ENCODE assay signal across 26 cellular contexts in the genomic region with DNA sequence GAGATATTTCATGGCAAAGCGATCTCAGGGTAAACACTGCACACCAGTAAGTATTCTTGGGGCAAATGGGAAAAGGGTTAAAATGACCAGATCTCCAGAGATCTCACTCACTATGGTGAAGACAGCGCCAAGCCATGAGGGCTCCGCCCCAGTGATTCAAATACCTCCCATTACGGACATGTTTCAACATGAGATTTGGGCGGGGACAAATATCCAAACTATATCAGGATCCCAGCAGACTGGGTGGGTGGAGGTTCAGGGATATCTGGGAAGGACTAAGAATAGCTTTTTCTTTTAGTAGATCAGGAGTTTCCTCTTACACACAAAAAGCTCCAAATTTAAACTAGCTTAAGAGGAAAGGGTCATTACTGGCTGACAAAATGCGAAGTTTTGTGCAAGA.
DNase-seq lines count a peak whose midpoint lies in the region; ATAC-seq, FAIRE-seq and TF ChIP-seq lines count a peak whose summit lies in the region.
"Had no signal": no experiment of that assay in that cellular context is flagged by ENCODE, and none has a peak within 500 bp of the region (broad histone marks: within the 10 kb centered on the region; RNA-seq: fewer than 3 reads in every experiment).

No MANE protein-coding gene starts in this region.

- H3K4me3 ChIP-seq in bronchial epithelial cell (ENCODE audit: low read depth, low read length) = no peak overlapping the region
- H3K4me3 ChIP-seq: BLaER1, GM12878 had no signal

- H3K27ac Mint-ChIP-seq in WTC11 = peak overlapping the region; percentile 66
- H3K27ac Mint-ChIP-seq: CD4-positive, CD25-positive, alpha-beta regulatory T cell; CD8-positive, alpha-beta memory T cell had no signal

- no peak for FAIRE-seq in bronchial epithelial cell (lab: Jason Lieb, UNC)
- FAIRE-seq: A204.1, GM12878, GM12892, GM18507 had no signal

- peaks cover 17% of the 10 kb centered on the region for H3K4me1 Mint-ChIP-seq in WTC11
- H3K4me1 Mint-ChIP-seq: CD14-positive monocyte; CD4-positive, CD25-positive, alpha-beta regulatory T cell; CD8-positive, alpha-beta memory T cell had no signal

- DNase-seq in WTC11 (ENCODE audit: low spot score) (no peak), bronchial epithelial cell (ENCODE audit: low read depth) (peak; percentile 12), sciatic nerve (ENCODE audit: low spot score) (no peak), islet precursor cell (no peak), GM20000 (ENCODE audit: low spot score) (no peak)
- DNase-seq: 8988T; ACHN; BE2C; C1 segment of cervical spinal cord; CD4-positive, alpha-beta memory T cell; CD4-positive, CD25-positive, alpha-beta regulatory T cell; CD8-positive, alpha-beta memory T cell; COR-L47; DMS 273 treated with DMSO at 0.1 percent for 48 hours; DMS153; DMS53; DMS79; DND-41; EL; GDM1 had no signal

- ATAC-seq in WTC11 (no peak), sciatic nerve (peak; percentile 91)
- ATAC-seq: GM12878 had no signal

- H3K27me3 Mint-ChIP-seq in WTC11 (ENCODE audit: low read depth) = no peaks in the 10 kb centered on the region
- H3K27me3 Mint-ChIP-seq: CD4-positive, alpha-beta memory T cell; CD4-positive, CD25-positive, alpha-beta regulatory T cell; CD8-positive, alpha-beta memory T cell had no signal

- no peak for TF ChIP-seq CTCF in WTC11 (IDR thresholded peaks at IDR 0.05)
- no peak for TF ChIP-seq CTCF in bronchial epithelial cell (IDR thresholded peaks at IDR 0.05; ENCODE audit: insufficient read depth, low read length, severe bottlenecking)
- TF ChIP-seq CTCF in GM20000 (IDR thresholded peaks at IDR 0.05; ENCODE audit: extremely low read depth, missing control alignments) = no peak

- H3K4me3 Mint-ChIP-seq in WTC11 = no peak overlapping the region
- H3K4me3 Mint-ChIP-seq: CD14-positive monocyte; CD4-positive, alpha-beta memory T cell; CD8-positive, alpha-beta memory T cell had no signal

- no peaks in the 10 kb centered on the region for H3K36me3 Mint-ChIP-seq in WTC11
- H3K36me3 Mint-ChIP-seq: CD14-positive monocyte had no signal

- intact Hi-C loops in sciatic nerve (cut with DNase I) = no loop called here

- H3K36me3 ChIP-seq in bronchial epithelial cell (ENCODE audit: control insufficient read depth, insufficient read depth, low read length) = no peaks in the 10 kb centered on the region
- H3K36me3 ChIP-seq: BE2C, BLaER1 had no signal

- no peaks in the 10 kb centered on the region for H3K27me3 ChIP-seq in bronchial epithelial cell (ENCODE audit: control insufficient read depth, insufficient read depth, low read length)
- H3K27me3 ChIP-seq: BE2C, BLaER1 had no signal

- CTCF ChIA-PET in WTC11 (lab: Charles Lee) = no interaction called here

- H3K9me3 Mint-ChIP-seq in WTC11 = no peaks in the 10 kb centered on the region
- H3K9me3 Mint-ChIP-seq: CD4-positive, CD25-positive, alpha-beta regulatory T cell had no signal

- POLR2A ChIA-PET in WTC11 (lab: Charles Lee) = no interaction called here

TF ChIP-seq in WTC11, 78 proteins besides CTCF, POLR2A, EP300 and RAD21 (continues in another document):
- TF ChIP-seq, protein P1, sequence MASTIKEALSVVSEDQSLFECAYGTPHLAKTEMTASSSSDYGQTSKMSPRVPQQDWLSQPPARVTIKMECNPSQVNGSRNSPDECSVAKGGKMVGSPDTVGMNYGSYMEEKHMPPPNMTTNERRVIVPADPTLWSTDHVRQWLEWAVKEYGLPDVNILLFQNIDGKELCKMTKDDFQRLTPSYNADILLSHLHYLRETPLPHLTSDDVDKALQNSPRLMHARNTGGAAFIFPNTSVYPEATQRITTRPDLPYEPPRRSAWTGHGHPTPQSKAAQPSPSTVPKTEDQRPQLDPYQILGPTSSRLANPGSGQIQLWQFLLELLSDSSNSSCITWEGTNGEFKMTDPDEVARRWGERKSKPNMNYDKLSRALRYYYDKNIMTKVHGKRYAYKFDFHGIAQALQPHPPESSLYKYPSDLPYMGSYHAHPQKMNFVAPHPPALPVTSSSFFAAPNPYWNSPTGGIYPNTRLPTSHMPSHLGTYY (CRISPR knock-in tag; IDR thresholded peaks at IDR 0.05) = no peak
- no peak for TF ChIP-seq GTF2I (CRISPR knock-in tag; conservative IDR thresholded peaks at IDR 0.05)
- TF ChIP-seq, protein P2, sequence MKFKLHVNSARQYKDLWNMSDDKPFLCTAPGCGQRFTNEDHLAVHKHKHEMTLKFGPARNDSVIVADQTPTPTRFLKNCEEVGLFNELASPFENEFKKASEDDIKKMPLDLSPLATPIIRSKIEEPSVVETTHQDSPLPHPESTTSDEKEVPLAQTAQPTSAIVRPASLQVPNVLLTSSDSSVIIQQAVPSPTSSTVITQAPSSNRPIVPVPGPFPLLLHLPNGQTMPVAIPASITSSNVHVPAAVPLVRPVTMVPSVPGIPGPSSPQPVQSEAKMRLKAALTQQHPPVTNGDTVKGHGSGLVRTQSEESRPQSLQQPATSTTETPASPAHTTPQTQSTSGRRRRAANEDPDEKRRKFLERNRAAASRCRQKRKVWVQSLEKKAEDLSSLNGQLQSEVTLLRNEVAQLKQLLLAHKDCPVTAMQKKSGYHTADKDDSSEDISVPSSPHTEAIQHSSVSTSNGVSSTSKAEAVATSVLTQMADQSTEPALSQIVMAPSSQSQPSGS (CRISPR knock-in tag; IDR thresholded peaks at IDR 0.05; ENCODE audit: borderline replicate concordance, low read depth) = no peak
- no peak for TF ChIP-seq RORB (CRISPR knock-in tag; IDR thresholded peaks at IDR 0.05)
- TF ChIP-seq, protein P3, sequence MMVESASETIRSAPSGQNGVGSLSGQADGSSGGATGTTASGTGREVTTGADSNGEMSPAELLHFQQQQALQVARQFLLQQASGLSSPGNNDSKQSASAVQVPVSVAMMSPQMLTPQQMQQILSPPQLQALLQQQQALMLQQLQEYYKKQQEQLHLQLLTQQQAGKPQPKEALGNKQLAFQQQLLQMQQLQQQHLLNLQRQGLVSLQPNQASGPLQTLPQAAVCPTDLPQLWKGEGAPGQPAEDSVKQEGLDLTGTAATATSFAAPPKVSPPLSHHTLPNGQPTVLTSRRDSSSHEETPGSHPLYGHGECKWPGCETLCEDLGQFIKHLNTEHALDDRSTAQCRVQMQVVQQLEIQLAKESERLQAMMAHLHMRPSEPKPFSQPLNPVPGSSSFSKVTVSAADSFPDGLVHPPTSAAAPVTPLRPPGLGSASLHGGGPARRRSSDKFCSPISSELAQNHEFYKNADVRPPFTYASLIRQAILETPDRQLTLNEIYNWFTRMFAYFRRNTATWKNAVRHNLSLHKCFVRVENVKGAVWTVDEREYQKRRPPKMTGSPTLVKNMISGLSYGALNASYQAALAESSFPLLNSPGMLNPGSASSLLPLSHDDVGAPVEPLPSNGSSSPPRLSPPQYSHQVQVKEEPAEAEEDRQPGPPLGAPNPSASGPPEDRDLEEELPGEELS (CRISPR knock-in tag; IDR thresholded peaks at IDR 0.05) = no peak
- TF ChIP-seq ZBTB21 (CRISPR knock-in tag; IDR thresholded peaks at IDR 0.05; ENCODE audit: borderline replicate concordance) = no peak
- TF ChIP-seq, protein P4, sequence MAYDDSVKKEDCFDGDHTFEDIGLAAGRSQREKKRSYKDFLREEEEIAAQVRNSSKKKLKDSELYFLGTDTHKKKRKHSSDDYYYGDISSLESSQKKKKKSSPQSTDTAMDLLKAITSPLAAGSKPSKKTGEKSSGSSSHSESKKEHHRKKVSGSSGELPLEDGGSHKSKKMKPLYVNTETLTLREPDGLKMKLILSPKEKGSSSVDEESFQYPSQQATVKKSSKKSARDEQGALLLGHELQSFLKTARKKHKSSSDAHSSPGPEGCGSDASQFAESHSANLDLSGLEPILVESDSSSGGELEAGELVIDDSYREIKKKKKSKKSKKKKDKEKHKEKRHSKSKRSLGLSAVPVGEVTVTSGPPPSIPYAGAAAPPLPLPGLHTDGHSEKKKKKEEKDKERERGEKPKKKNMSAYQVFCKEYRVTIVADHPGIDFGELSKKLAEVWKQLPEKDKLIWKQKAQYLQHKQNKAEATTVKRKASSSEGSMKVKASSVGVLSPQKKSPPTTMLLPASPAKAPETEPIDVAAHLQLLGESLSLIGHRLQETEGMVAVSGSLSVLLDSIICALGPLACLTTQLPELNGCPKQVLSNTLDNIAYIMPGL (CRISPR knock-in tag; IDR thresholded peaks at IDR 0.05) = no peak
- TF ChIP-seq, protein P5, sequence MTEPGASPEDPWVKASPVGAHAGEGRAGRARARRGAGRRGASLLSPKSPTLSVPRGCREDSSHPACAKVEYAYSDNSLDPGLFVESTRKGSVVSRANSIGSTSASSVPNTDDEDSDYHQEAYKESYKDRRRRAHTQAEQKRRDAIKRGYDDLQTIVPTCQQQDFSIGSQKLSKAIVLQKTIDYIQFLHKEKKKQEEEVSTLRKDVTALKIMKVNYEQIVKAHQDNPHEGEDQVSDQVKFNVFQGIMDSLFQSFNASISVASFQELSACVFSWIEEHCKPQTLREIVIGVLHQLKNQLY (CRISPR knock-in tag; IDR thresholded peaks at IDR 0.05) = no peak
- TF ChIP-seq PRRX2 (CRISPR knock-in tag; IDR thresholded peaks at IDR 0.05) = no peak
- TF ChIP-seq ETV6 (CRISPR knock-in tag; IDR thresholded peaks at IDR 0.05) = no peak
- TF ChIP-seq, protein P6, sequence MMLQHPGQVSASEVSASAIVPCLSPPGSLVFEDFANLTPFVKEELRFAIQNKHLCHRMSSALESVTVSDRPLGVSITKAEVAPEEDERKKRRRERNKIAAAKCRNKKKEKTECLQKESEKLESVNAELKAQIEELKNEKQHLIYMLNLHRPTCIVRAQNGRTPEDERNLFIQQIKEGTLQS (CRISPR knock-in tag; conservative IDR thresholded peaks at IDR 0.05) = no peak
- TF ChIP-seq, protein P7, sequence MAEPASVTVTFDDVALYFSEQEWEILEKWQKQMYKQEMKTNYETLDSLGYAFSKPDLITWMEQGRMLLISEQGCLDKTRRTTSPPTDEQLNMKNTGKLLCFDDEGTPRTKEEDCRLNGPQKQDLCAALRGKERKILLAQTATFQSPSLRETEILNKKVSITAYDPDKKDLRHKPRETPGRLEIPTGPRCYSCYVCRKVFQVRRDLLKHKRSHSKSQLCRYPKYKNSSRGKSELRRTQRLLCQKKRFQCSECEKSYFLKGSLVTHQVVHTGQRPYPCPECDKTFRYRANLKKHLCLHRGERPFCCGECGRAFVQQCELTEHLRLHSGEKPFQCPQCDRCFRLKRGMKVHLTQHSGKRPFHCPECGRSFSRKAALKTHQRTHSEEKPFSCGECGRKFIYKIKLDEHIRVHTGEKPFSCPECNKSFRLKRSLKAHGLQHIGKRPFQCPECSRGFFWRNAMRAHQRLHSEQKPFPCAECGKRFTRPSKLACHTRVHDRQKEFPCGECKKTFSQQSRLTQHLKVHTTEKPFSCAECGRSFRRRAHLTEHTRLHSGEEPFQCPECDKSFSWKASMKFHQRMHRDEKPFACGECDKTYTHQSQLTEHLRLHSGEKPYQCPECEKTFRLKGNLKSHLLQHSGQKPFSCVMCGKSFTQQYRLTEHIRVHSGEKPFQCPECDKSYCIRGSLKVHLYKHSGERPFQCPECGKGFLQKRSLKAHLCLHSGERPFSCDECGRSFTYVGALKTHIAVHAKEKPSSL (CRISPR knock-in tag; conservative IDR thresholded peaks at IDR 0.05) = no peak
